Comparison of ENCODE assay signal across 8 cellular contexts in genomic region chr10:90947025-90947960, GRCh38. TPM values are rescaled to one million over a fixed set of nuclear protein-coding genes. Genes with fewer than 3 reads are reported as not detected.
DNase-seq lines count a peak whose midpoint lies in the region; ATAC-seq and TF ChIP-seq lines count a peak whose summit lies in the region.

No MANE protein-coding gene starts in this region.

- in situ Hi-C loops in GM13977 (cut with MboI; ENCODE audit: low pct_unique_long_range_greater_than_20kb, low sequenced_read_pairs, unreplicated experiment) = no loop called here

- ATAC-seq in GM21619 (IDR thresholded peaks at IDR 0.05; ENCODE audit: unreplicated experiment) (peak; percentile 70), HG03039 (IDR thresholded peaks at IDR 0.05; ENCODE audit: unreplicated experiment) (no peak), HG03025 (IDR thresholded peaks at IDR 0.05; ENCODE audit: low FRiP score, unreplicated experiment) (no peak)

- DNase-seq in GM13977 (ENCODE audit: low spot score) (peak; percentile 21), M059J (ENCODE audit: low read depth) (peak; percentile 72), lung microvascular endothelial cell (ENCODE audit: low read depth in 2 of 2) (peak; percentile 72 to 87), NCI-H82 (lab: John Stamatoyannopoulos, UW) (no peak), NCI-H1417 (lab: John Stamatoyannopoulos, UW) (no peak)

- no peak for TF ChIP-seq CTCF in GM13977 (IDR thresholded peaks at IDR 0.05; ENCODE audit: extremely low read depth, insufficient read depth, missing control alignments)

RNA-seq across cellular contexts. Expression of gene ANKRD1, which starts 26.4 kb away (rescaled TPM):
- total RNA-seq in M059J (2014; rRNA removed; shearing (Covaris generic)) = 32.4 and 40.0 TPM in 2 replicates
- 224 and 350 TPM in 2 replicates for total RNA-seq in lung microvascular endothelial cell

Comparison
In these comparisons a context has a peak if more than half of its experiments do, and no peak if none do; other contexts are left out.
1. DNase-seq: peak in GM13977 (single experiment), M059J (single experiment) and lung microvascular endothelial cell (2 of 2); none in NCI-H82 (single experiment) and NCI-H1417 (0 of 3).